In the genomic region with DNA sequence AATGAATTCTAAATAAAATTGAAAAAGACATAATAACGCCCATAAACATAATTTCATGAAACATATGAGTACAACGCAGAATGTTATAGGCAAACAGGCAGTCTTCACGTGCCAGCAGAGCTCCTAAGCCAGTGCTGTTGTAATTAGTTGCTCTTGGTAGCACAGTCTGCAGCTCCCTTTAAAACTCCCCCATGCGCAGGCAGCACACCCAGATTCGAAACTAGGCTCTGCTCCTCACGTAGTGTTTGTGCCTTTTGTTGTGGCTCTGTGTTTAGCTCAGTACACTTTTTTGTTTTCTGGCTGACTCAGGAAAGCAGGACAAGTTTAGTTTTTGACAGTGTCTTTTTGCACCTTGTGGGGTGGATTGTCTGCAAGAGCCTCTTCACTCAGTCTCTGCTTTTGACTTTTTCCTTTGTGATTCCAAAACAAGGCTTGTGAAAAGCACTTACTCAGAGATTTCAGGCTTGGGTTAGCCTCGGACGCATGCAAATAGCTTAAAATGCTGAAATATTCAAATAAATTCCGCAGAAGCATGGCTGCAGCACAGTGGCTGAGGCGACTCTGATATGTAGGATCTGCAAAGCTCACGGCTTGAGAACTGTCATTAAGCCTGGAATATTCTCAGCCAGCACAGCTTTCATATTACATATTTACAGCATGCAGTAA, we compare ENCODE assay signal across 17 cellular contexts.
"Had no signal": no experiment of that assay in that cellular context is flagged by ENCODE, and none has a peak within 500 bp of the region (broad histone marks: within the 10 kb centered on the region; RNA-seq: fewer than 3 reads in every experiment).

No MANE protein-coding gene starts in this region.

- H3K4me1 ChIP-seq: left ventricle myocardium inferior, right atrium auricular region, thyroid gland had no signal

- ATAC-seq: activated naive CD8-positive, alpha-beta T cell treated with anti-CD3 and anti-CD28 coated beads, Interleukin-2, amount 50 U/mL, for 24 hours; mucosa of descending colon; naive thymus-derived CD4-positive, alpha-beta T cell; stimulated activated naive B cell treated with anti-CD40 and anti-IgM and Interleukin-4, amounts not matched to agents 10 μg/mL and 1 μg/mL and 100 μg/mL, for 72 hours had no signal

- H3K27ac ChIP-seq: left ventricle myocardium inferior, right atrium auricular region, thyroid gland had no signal

- H3K36me3 ChIP-seq: left ventricle myocardium inferior, right atrium auricular region, thyroid gland had no signal

- DNase-seq: activated CD4-positive, alpha-beta T cell treated with anti-CD3 and anti-CD28 coated beads for 1 hour; activated CD4-positive, alpha-beta T cell treated with anti-CD3 and anti-CD28 coated beads, Interleukin-2, amount 50 U/mL, for 4 hours; activated naive CD4-positive, alpha-beta T cell treated with anti-CD3 and anti-CD28 coated beads for 36 hours; activated naive CD8-positive, alpha-beta T cell treated with anti-CD3 and anti-CD28 coated beads, Interleukin-2, amount 50 U/mL, for 24 hours; activated T-cell treated with anti-CD3 and anti-CD28 coated beads for 4 hours; aorta; erythroblast; kidney; left ventricle myocardium inferior; mucosa of descending colon; naive thymus-derived CD4-positive, alpha-beta T cell; occipital lobe; stimulated activated CD4-positive, alpha-beta T cell treated with anti-CD3 and anti-CD28 coated beads, Interleukin-4, amount 100 ng/mL, for 1 hour; stimulated activated naive B cell treated with anti-CD40 and anti-IgM and Interleukin-4, amounts not matched to agents 10 μg/mL and 1 μg/mL and 100 μg/mL, for 72 hours; T1000; thyroid gland had no signal

- H3K27me3 ChIP-seq: right atrium auricular region, thyroid gland had no signal

- H3K9me3 ChIP-seq: left ventricle myocardium inferior, right atrium auricular region, thyroid gland had no signal

- H3K4me3 ChIP-seq: left ventricle myocardium inferior, mucosa of descending colon, right atrium auricular region, thyroid gland had no signal
